1 cellular context compared by ENCODE assay signal in the genomic region with DNA sequence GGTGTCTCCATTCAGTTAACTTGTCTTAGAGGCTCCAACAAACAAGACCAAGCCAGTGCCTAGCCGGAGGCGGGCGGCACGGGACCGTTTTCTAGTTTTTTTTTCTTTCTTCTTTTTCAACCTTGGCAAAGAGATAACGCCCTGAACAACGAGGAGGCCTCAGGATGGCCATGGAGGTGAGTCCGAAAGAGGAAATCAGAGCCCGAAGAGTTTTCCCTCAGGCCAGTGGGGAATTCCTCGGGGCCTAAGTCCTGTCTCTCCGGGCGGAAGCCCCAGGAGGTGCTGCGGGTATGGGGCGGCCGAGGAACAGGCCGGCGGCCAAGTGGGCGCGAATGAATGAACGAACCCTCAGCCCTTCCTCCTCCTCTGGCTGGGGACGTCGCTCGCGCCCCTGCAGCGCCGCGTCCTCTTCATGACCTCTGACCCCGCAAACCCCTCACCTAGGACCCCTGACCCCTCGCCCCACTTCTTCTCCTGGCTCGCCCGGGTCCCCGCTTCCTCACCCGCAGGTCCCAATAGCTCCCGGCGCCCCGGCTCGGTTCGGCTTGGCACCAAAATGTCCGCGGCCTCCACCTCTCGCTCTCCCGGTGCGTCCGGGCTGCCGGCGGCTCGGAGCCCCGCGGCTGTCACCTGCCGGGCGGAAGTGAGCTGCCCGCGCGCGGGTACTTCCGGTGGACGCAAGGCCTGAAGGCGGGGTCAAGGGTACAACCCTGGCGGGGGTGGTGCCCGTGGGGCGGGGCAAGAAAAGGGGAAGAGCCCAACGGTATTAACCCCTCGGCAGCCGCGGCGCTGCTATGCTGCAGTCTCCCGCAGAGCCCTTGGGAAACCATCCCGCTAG.
TF ChIP-seq lines count a peak whose summit lies in the region.

A gene (minus strand): TSS at position 650 of the 838 bp plus-strand sequence. CDS start 21,327 bp downstream, outside the sequence.

TF ChIP-seq in HEK293, 187 proteins besides CTCF, POLR2A, EP300 and RAD21 (continued from another document and continues in another):
- TF ChIP-seq, protein P1, sequence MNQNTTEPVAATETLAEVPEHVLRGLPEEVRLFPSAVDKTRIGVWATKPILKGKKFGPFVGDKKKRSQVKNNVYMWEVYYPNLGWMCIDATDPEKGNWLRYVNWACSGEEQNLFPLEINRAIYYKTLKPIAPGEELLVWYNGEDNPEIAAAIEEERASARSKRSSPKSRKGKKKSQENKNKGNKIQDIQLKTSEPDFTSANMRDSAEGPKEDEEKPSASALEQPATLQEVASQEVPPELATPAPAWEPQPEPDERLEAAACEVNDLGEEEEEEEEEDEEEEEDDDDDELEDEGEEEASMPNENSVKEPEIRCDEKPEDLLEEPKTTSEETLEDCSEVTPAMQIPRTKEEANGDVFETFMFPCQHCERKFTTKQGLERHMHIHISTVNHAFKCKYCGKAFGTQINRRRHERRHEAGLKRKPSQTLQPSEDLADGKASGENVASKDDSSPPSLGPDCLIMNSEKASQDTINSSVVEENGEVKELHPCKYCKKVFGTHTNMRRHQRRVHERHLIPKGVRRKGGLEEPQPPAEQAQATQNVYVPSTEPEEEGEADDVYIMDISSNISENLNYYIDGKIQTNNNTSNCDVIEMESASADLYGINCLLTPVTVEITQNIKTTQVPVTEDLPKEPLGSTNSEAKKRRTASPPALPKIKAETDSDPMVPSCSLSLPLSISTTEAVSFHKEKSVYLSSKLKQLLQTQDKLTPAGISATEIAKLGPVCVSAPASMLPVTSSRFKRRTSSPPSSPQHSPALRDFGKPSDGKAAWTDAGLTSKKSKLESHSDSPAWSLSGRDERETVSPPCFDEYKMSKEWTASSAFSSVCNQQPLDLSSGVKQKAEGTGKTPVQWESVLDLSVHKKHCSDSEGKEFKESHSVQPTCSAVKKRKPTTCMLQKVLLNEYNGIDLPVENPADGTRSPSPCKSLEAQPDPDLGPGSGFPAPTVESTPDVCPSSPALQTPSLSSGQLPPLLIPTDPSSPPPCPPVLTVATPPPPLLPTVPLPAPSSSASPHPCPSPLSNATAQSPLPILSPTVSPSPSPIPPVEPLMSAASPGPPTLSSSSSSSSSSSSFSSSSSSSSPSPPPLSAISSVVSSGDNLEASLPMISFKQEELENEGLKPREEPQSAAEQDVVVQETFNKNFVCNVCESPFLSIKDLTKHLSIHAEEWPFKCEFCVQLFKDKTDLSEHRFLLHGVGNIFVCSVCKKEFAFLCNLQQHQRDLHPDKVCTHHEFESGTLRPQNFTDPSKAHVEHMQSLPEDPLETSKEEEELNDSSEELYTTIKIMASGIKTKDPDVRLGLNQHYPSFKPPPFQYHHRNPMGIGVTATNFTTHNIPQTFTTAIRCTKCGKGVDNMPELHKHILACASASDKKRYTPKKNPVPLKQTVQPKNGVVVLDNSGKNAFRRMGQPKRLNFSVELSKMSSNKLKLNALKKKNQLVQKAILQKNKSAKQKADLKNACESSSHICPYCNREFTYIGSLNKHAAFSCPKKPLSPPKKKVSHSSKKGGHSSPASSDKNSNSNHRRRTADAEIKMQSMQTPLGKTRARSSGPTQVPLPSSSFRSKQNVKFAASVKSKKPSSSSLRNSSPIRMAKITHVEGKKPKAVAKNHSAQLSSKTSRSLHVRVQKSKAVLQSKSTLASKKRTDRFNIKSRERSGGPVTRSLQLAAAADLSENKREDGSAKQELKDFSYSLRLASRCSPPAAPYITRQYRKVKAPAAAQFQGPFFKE (tag by site-specific recombination; IDR thresholded peaks at IDR 0.05; ENCODE audit: borderline replicate concordance), result no peak
- TF ChIP-seq, protein P2, sequence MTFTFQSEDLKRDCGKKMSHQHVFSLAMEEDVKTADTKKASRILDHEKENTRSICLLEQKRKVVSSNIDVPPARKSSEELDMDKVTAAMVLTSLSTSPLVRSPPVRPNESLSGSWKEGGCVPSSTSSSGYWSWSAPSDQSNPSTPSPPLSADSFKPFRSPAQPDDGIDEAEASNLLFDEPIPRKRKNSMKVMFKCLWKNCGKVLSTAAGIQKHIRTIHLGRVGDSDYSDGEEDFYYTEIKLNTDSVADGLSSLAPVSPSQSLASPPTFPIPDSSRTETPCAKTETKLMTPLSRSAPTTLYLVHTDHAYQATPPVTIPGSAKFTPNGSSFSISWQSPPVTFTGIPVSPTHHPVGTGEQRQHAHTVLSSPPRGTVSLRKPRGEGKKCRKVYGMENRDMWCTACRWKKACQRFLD (tag by site-specific recombination; IDR thresholded peaks at IDR 0.05), result no peak
- TF ChIP-seq ZNF302 (tag by site-specific recombination; IDR thresholded peaks at IDR 0.05; ENCODE audit: low read depth) (no peak), HOXD13 (CRISPR knock-in tag; IDR thresholded peaks at IDR 0.05; ENCODE audit: borderline replicate concordance) (no peak), ZNF555 (tag by site-specific recombination; conservative IDR thresholded peaks at IDR 0.05) (no peak), ZNF138 (tag by site-specific recombination; IDR thresholded peaks at IDR 0.05; ENCODE audit: borderline replicate concordance) (no peak), ZNF785 (tag by site-specific recombination; IDR thresholded peaks at IDR 0.05) (0 out of 2 replicates have a peak, but pooled peaks have one; percentile 42), ZNF341 (tag by site-specific recombination; IDR thresholded peaks at IDR 0.05; ENCODE audit: low read depth) (peak; percentile 88), SP7 (tag by site-specific recombination; IDR thresholded peaks at IDR 0.05) (peak; percentile 75), ZNF621 (tag by site-specific recombination; IDR thresholded peaks at IDR 0.05) (no peak), ZNF248 (tag by site-specific recombination; IDR thresholded peaks at IDR 0.05) (no peak), MEIS1 (CRISPR knock-in tag; IDR thresholded peaks at IDR 0.05; ENCODE audit: borderline replicate concordance) (no peak), GLI2 (tag by site-specific recombination; IDR thresholded peaks at IDR 0.05; ENCODE audit: borderline replicate concordance, low read depth) (no peak), ZSCAN30 (tag by site-specific recombination; IDR thresholded peaks at IDR 0.05) (0 out of 2 replicates have a peak, but pooled peaks have one; percentile 7), ZNF585B (tag by site-specific recombination; IDR thresholded peaks at IDR 0.05) (no peak), ZNF776 (tag by site-specific recombination; IDR thresholded peaks at IDR 0.05; ENCODE audit: borderline replicate concordance) (no peak), ZSCAN23 (tag by site-specific recombination; IDR thresholded peaks at IDR 0.05) (no peak), YY2 (tag by site-specific recombination; IDR thresholded peaks at IDR 0.05) (no peak), ZNF335 (tag by site-specific recombination; conservative IDR thresholded peaks at IDR 0.05) (peak; percentile 98), REPIN1 (tag by site-specific recombination; IDR thresholded peaks at IDR 0.05; ENCODE audit: low read depth) (no peak), BCL11B (tag by site-specific recombination; IDR thresholded peaks at IDR 0.05; ENCODE audit: low read depth) (peak; percentile 97), ZBTB8A (tag by site-specific recombination; IDR thresholded peaks at IDR 0.05) (peak; percentile 46; the same call in 1 of the 2 replicates), ZNF514 (tag by site-specific recombination; IDR thresholded peaks at IDR 0.05) (no peak), OSR2 (tag by site-specific recombination; IDR thresholded peaks at IDR 0.05) (no peak), ZNF768 (tag by site-specific recombination; IDR thresholded peaks at IDR 0.05) (no peak), ZFP37 (tag by site-specific recombination; IDR thresholded peaks at IDR 0.05) (0 out of 2 replicates have a peak, but pooled peaks have one; percentile 44), ZBTB21 (tag by site-specific recombination; IDR thresholded peaks at IDR 0.05) (0 out of 2 replicates have a peak, but pooled peaks have one; percentile 9), ZNF473 (tag by site-specific recombination; IDR thresholded peaks at IDR 0.05) (no peak)
- TF ChIP-seq, protein P3, sequence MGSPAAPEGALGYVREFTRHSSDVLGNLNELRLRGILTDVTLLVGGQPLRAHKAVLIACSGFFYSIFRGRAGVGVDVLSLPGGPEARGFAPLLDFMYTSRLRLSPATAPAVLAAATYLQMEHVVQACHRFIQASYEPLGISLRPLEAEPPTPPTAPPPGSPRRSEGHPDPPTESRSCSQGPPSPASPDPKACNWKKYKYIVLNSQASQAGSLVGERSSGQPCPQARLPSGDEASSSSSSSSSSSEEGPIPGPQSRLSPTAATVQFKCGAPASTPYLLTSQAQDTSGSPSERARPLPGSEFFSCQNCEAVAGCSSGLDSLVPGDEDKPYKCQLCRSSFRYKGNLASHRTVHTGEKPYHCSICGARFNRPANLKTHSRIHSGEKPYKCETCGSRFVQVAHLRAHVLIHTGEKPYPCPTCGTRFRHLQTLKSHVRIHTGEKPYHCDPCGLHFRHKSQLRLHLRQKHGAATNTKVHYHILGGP (tag by site-specific recombination; IDR thresholded peaks at IDR 0.05), result no peak
- TF ChIP-seq, protein P4, sequence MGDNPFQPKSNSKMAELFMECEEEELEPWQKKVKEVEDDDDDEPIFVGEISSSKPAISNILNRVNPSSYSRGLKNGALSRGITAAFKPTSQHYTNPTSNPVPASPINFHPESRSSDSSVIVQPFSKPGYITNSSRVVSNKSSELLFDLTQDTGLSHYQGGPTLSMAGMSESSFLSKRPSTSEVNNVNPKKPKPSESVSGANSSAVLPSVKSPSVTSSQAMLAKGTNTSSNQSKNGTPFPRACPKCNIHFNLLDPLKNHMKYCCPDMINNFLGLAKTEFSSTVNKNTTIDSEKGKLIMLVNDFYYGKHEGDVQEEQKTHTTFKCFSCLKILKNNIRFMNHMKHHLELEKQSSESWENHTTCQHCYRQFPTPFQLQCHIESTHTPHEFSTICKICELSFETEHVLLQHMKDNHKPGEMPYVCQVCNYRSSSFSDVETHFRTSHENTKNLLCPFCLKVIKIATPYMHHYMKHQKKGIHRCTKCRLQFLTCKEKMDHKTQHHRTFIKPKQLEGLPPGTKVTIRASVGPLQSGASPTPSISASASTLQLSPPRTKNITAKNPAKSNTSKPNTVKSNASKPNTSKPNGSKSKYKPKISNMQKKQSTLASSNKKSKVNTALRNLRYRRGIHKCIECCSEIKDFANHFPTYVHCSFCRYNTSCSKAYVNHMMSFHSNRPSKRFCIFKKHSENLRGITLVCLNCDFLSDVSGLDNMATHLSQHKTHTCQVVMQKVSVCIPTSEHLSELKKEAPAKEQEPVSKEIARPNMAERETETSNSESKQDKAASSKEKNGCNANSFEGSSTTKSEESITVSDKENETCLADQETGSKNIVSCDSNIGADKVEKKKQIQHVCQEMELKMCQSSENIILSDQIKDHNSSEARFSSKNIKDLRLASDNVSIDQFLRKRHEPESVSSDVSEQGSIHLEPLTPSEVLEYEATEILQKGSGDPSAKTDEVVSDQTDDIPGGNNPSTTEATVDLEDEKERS (tag by site-specific recombination; IDR thresholded peaks at IDR 0.05), result no peak
- TF ChIP-seq, protein P5, sequence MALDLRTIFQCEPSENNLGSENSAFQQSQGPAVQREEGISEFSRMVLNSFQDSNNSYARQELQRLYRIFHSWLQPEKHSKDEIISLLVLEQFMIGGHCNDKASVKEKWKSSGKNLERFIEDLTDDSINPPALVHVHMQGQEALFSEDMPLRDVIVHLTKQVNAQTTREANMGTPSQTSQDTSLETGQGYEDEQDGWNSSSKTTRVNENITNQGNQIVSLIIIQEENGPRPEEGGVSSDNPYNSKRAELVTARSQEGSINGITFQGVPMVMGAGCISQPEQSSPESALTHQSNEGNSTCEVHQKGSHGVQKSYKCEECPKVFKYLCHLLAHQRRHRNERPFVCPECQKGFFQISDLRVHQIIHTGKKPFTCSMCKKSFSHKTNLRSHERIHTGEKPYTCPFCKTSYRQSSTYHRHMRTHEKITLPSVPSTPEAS (tag by site-specific recombination; IDR thresholded peaks at IDR 0.05), result no peak
- TF ChIP-seq, protein P6, sequence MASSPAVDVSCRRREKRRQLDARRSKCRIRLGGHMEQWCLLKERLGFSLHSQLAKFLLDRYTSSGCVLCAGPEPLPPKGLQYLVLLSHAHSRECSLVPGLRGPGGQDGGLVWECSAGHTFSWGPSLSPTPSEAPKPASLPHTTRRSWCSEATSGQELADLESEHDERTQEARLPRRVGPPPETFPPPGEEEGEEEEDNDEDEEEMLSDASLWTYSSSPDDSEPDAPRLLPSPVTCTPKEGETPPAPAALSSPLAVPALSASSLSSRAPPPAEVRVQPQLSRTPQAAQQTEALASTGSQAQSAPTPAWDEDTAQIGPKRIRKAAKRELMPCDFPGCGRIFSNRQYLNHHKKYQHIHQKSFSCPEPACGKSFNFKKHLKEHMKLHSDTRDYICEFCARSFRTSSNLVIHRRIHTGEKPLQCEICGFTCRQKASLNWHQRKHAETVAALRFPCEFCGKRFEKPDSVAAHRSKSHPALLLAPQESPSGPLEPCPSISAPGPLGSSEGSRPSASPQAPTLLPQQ (tag by site-specific recombination; IDR thresholded peaks at IDR 0.05), result peak; percentile 61
- TF ChIP-seq, protein P7, sequence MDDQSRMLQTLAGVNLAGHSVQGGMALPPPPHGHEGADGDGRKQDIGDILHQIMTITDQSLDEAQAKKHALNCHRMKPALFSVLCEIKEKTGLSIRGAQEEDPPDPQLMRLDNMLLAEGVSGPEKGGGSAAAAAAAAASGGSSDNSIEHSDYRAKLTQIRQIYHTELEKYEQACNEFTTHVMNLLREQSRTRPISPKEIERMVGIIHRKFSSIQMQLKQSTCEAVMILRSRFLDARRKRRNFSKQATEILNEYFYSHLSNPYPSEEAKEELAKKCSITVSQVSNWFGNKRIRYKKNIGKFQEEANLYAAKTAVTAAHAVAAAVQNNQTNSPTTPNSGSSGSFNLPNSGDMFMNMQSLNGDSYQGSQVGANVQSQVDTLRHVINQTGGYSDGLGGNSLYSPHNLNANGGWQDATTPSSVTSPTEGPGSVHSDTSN (CRISPR knock-in tag; IDR thresholded peaks at IDR 0.05), result peak; percentile 55; the same call in 1 of the 2 replicates
- TF ChIP-seq, protein P8, sequence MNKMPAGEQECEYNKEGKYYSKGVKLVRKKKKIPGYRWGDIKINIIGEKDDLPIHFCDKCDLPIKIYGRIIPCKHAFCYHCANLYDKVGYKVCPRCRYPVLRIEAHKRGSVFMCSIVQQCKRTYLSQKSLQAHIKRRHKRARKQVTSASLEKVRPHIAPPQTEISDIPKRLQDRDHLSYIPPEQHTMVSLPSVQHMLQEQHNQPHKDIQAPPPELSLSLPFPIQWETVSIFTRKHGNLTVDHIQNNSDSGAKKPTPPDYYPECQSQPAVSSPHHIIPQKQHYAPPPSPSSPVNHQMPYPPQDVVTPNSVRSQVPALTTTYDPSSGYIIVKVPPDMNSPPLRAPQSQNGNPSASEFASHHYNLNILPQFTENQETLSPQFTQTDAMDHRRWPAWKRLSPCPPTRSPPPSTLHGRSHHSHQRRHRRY (tag by site-specific recombination; IDR thresholded peaks at IDR 0.05), result no peak
- TF ChIP-seq, protein P9, sequence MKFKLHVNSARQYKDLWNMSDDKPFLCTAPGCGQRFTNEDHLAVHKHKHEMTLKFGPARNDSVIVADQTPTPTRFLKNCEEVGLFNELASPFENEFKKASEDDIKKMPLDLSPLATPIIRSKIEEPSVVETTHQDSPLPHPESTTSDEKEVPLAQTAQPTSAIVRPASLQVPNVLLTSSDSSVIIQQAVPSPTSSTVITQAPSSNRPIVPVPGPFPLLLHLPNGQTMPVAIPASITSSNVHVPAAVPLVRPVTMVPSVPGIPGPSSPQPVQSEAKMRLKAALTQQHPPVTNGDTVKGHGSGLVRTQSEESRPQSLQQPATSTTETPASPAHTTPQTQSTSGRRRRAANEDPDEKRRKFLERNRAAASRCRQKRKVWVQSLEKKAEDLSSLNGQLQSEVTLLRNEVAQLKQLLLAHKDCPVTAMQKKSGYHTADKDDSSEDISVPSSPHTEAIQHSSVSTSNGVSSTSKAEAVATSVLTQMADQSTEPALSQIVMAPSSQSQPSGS (tag by site-specific recombination; IDR thresholded peaks at IDR 0.05; ENCODE audit: low read depth), result no peak
